In the genomic region with DNA sequence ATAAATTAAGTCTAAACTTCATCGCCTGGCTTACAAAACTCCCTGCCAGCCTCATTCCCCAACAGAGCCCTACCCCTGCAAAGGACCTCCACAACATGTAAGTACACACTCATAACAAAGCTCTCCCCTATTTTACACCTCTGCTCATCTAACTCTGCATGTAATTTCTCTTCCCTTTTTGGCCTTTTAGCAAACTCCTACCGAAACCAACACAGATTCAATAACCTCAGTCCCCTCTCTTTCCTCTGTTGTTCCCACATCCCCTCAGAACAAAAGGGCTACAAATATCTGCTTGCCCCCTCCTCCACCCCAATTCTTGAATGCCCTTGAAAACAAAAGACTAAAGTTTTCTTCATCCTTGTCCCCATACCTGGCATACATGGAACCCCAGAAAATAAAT, we compare ENCODE assay signal across 2 cellular contexts.
TF ChIP-seq lines count a peak whose summit lies in the region.

No MANE protein-coding gene starts in this region.

TF ChIP-seq in SK-N-SH, 30 proteins besides CTCF, POLR2A, EP300 and RAD21 (continued from another document):
- TF ChIP-seq, protein P1, sequence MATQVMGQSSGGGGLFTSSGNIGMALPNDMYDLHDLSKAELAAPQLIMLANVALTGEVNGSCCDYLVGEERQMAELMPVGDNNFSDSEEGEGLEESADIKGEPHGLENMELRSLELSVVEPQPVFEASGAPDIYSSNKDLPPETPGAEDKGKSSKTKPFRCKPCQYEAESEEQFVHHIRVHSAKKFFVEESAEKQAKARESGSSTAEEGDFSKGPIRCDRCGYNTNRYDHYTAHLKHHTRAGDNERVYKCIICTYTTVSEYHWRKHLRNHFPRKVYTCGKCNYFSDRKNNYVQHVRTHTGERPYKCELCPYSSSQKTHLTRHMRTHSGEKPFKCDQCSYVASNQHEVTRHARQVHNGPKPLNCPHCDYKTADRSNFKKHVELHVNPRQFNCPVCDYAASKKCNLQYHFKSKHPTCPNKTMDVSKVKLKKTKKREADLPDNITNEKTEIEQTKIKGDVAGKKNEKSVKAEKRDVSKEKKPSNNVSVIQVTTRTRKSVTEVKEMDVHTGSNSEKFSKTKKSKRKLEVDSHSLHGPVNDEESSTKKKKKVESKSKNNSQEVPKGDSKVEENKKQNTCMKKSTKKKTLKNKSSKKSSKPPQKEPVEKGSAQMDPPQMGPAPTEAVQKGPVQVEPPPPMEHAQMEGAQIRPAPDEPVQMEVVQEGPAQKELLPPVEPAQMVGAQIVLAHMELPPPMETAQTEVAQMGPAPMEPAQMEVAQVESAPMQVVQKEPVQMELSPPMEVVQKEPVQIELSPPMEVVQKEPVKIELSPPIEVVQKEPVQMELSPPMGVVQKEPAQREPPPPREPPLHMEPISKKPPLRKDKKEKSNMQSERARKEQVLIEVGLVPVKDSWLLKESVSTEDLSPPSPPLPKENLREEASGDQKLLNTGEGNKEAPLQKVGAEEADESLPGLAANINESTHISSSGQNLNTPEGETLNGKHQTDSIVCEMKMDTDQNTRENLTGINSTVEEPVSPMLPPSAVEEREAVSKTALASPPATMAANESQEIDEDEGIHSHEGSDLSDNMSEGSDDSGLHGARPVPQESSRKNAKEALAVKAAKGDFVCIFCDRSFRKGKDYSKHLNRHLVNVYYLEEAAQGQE (IDR thresholded peaks at IDR 0.05; ENCODE audit: low read depth, low read length): no peak
- TF ChIP-seq, protein P2, sequence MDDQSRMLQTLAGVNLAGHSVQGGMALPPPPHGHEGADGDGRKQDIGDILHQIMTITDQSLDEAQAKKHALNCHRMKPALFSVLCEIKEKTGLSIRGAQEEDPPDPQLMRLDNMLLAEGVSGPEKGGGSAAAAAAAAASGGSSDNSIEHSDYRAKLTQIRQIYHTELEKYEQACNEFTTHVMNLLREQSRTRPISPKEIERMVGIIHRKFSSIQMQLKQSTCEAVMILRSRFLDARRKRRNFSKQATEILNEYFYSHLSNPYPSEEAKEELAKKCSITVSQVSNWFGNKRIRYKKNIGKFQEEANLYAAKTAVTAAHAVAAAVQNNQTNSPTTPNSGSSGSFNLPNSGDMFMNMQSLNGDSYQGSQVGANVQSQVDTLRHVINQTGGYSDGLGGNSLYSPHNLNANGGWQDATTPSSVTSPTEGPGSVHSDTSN (IDR thresholded peaks at IDR 0.05): no peak
- TF ChIP-seq, protein P3, sequence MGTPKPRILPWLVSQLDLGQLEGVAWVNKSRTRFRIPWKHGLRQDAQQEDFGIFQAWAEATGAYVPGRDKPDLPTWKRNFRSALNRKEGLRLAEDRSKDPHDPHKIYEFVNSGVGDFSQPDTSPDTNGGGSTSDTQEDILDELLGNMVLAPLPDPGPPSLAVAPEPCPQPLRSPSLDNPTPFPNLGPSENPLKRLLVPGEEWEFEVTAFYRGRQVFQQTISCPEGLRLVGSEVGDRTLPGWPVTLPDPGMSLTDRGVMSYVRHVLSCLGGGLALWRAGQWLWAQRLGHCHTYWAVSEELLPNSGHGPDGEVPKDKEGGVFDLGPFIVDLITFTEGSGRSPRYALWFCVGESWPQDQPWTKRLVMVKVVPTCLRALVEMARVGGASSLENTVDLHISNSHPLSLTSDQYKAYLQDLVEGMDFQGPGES (IDR thresholded peaks at IDR 0.05; ENCODE audit: low read depth, low read length): no peak
- TF ChIP-seq FOXJ3 (CRISPR knock-in tag; IDR thresholded peaks at IDR 0.05): no peak
- TF ChIP-seq NRF1 (IDR thresholded peaks at IDR 0.05; ENCODE audit: low read depth, low read length): no peak

TF ChIP-seq in SK-N-SH treated with all-trans-retinoic acid at 6 μM for 48 hours, 23 proteins besides CTCF, POLR2A, EP300 and RAD21 (continued from another document):
- TF ChIP-seq, protein P4, sequence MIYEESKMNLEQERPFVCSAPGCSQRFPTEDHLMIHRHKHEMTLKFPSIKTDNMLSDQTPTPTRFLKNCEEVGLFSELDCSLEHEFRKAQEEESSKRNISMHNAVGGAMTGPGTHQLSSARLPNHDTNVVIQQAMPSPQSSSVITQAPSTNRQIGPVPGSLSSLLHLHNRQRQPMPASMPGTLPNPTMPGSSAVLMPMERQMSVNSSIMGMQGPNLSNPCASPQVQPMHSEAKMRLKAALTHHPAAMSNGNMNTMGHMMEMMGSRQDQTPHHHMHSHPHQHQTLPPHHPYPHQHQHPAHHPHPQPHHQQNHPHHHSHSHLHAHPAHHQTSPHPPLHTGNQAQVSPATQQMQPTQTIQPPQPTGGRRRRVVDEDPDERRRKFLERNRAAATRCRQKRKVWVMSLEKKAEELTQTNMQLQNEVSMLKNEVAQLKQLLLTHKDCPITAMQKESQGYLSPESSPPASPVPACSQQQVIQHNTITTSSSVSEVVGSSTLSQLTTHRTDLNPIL (CRISPR knock-in tag; IDR thresholded peaks at IDR 0.05; ENCODE audit: low read depth): no peak
- TF ChIP-seq ZC3H10 (CRISPR knock-in tag; IDR thresholded peaks at IDR 0.05) (no peak), ISL1 (CRISPR knock-in tag; IDR thresholded peaks at IDR 0.05) (no peak), RARB (CRISPR knock-in tag; IDR thresholded peaks at IDR 0.05) (no peak), ESRRG (CRISPR knock-in tag; IDR thresholded peaks at IDR 0.05) (no peak), OSR1 (CRISPR knock-in tag; IDR thresholded peaks at IDR 0.05) (no peak)
